10 cellular contexts compared by ENCODE assay signal in the genomic region with DNA sequence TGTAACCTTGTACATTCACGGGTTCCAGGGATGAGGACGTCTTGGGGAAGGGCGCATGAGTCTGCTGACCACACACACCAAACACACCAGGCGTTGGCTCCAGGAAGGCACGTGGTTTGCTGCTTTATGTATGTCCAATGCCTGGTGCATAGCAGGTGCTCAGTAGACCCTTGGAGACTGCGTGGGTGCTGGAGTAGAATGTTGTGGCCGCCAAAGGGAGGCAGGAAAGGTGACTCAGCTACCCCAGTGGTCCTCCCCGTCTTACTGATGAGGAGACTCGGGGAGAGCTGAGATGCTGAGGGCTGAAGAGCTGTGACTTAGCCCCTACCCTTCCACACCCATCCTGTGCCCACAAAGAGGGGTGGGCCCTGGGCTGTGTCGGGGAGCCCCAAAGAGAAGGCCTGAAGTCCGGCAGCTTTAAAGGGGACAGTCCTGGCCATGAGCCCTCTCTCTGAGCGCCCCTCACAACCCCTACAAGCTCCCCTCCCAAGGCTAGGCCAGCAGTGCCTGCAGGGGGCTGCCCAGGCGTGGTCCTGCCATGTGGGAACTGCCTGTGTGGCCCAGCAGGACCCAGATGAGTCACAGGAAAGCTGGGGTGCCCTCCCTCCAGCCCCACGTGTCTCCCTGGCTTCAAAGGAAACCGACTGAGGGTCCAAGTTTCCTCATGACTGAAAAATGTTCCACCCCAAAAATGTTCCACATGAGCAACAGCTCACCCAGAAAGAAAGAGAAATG. TPM values are rescaled to one million over a fixed set of nuclear protein-coding genes. Genes with fewer than 3 reads are reported as not detected.
DNase-seq lines count a peak whose midpoint lies in the region; ATAC-seq, FAIRE-seq and TF ChIP-seq lines count a peak whose summit lies in the region.
"Had no signal": no experiment of that assay in that cellular context is flagged by ENCODE, and none has a peak within 500 bp of the region (broad histone marks: within the 10 kb centered on the region; RNA-seq: fewer than 3 reads in every experiment).

No MANE protein-coding gene starts in this region.

- no peak overlapping the region for H4K91ac ChIP-seq in trophoblast cell (ENCODE audit: low read depth, low read length)

- peaks cover 10% of the 10 kb centered on the region for H3K79me1 ChIP-seq in trophoblast cell (ENCODE audit: low read length)

- H3K4me3 Mint-ChIP-seq in activated naive CD8-positive, alpha-beta T cell: peak overlapping the region; percentile 68
- H3K4me3 Mint-ChIP-seq in neural progenitor cell: no peak overlapping the region
- H3K4me3 Mint-ChIP-seq: naive B cell had no signal

- intact Hi-C loops in left ventricle myocardium inferior (cut with micrococcal nuclease) (no loop called here), Right ventricle myocardium superior (cut with DNase I) (no loop called here)

- H4K8ac ChIP-seq in trophoblast cell (ENCODE audit: low read depth, low read length): no peak overlapping the region

- peaks cover 8% of the 10 kb centered on the region for H3K36me3 Mint-ChIP-seq in activated naive CD8-positive, alpha-beta T cell
- H3K36me3 Mint-ChIP-seq in neural progenitor cell: no peaks in the 10 kb centered on the region

- H3K4me2 ChIP-seq in neural progenitor cell: no peak overlapping the region
- H3K4me2 ChIP-seq in trophoblast cell (ENCODE audit: low read length): no peak overlapping the region

- H3K4ac ChIP-seq in trophoblast cell (ENCODE audit: low read depth, low read length): no peak overlapping the region

- H3K9me3 Mint-ChIP-seq in activated naive CD8-positive, alpha-beta T cell (ENCODE audit: low read depth): no peaks in the 10 kb centered on the region
- no peaks in the 10 kb centered on the region for H3K9me3 Mint-ChIP-seq in neural progenitor cell

- H2BK12ac ChIP-seq in trophoblast cell (ENCODE audit: low read length): no peak overlapping the region

- peak overlapping the region; percentile 100 for H3K27ac Mint-ChIP-seq in activated naive CD8-positive, alpha-beta T cell
- H3K27ac Mint-ChIP-seq in neural progenitor cell: peak overlapping the region; percentile 60
- H3K27ac Mint-ChIP-seq: naive B cell had no signal

- no peak overlapping the region for H2AK5ac ChIP-seq in trophoblast cell (ENCODE audit: low read length)

- H2BK120ac ChIP-seq in trophoblast cell (ENCODE audit: insufficient read depth, low read length, poor library complexity): no peak overlapping the region

- no peak overlapping the region for H4K12ac ChIP-seq in trophoblast cell (ENCODE audit: low read depth, low read length)

- peaks cover 48% of the 10 kb centered on the region for H3K4me1 ChIP-seq in left ventricle myocardium inferior
- H3K4me1 ChIP-seq in neural progenitor cell: peaks cover 7% of the 10 kb centered on the region
- peaks cover 11 to 15% of the 10 kb centered on the region in 2 experiments for H3K4me1 ChIP-seq in trophoblast cell (ENCODE audit: control insufficient read depth in 1 of 2, insufficient read depth in 2 of 2, low read length in 2 of 2)

- no peaks in the 10 kb centered on the region for H4K20me1 ChIP-seq in neural progenitor cell (ENCODE audit: low read depth)

- H3K9me3 ChIP-seq in left ventricle myocardium inferior (replicated peaks) (no peaks in the 10 kb centered on the region), neural progenitor cell (ENCODE audit: low read depth) (no peaks in the 10 kb centered on the region), trophoblast cell (ENCODE audit: insufficient read depth, low read depth, low read length) (no peaks in the 10 kb centered on the region)

- no peak for DNase-seq in left ventricle myocardium inferior
- DNase-seq in Right ventricle myocardium superior: no peak
- no peak for DNase-seq in neural progenitor cell (ENCODE audit: low spot score)
- no peak for DNase-seq in trophoblast cell
- no peak for DNase-seq in NCI-H1092 (lab: John Stamatoyannopoulos, UW)
- DNase-seq in frontal cortex (ENCODE audit: low spot score in 2 of 2): no peak
- DNase-seq in NCI-H187 (lab: John Stamatoyannopoulos, UW): no peak
- DNase-seq: C1 segment of cervical spinal cord, naive B cell had no signal

- H3K18ac ChIP-seq in trophoblast cell (ENCODE audit: low read length): no peak overlapping the region

- H3K14ac ChIP-seq in trophoblast cell (ENCODE audit: low read length): no peak overlapping the region

- H3K9ac ChIP-seq in neural progenitor cell (no peak overlapping the region), trophoblast cell (ENCODE audit: low read length) (no peak overlapping the region)

- H3K23ac ChIP-seq in trophoblast cell (ENCODE audit: low read length): no peak overlapping the region

- H3K27ac ChIP-seq in left ventricle myocardium inferior (replicated peaks) (peak overlapping the region; percentile 80), neural progenitor cell (no peak overlapping the region), trophoblast cell (ENCODE audit: low read depth, low read length) (no peak overlapping the region)

- H3K79me2 ChIP-seq in neural progenitor cell (ENCODE audit: low read depth): no peaks in the 10 kb centered on the region
- no peaks in the 10 kb centered on the region for H3K79me2 ChIP-seq in trophoblast cell (ENCODE audit: control insufficient read depth, insufficient read depth, low read length, poor library complexity)

- H3K4me3 ChIP-seq in left ventricle myocardium inferior: no peak overlapping the region
- H3K4me3 ChIP-seq in neural progenitor cell: no peak overlapping the region
- H3K4me3 ChIP-seq in trophoblast cell (ENCODE audit: low read depth, low read length): no peak overlapping the region

- H3K27me3 ChIP-seq in left ventricle myocardium inferior (ENCODE audit: low read depth) (no peaks in the 10 kb centered on the region), neural progenitor cell (no peaks in the 10 kb centered on the region), trophoblast cell (ENCODE audit: insufficient read depth, low read length) (no peaks in the 10 kb centered on the region)

- H3K27me3 Mint-ChIP-seq in activated naive CD8-positive, alpha-beta T cell: no peaks in the 10 kb centered on the region
- H3K27me3 Mint-ChIP-seq in neural progenitor cell (ENCODE audit: insufficient read depth, low read depth): peaks cover 15% of the 10 kb centered on the region

- peaks cover 65% of the 10 kb centered on the region for H3K4me1 Mint-ChIP-seq in activated naive CD8-positive, alpha-beta T cell (ENCODE audit: low read depth)
- peaks cover 24% of the 10 kb centered on the region for H3K4me1 Mint-ChIP-seq in neural progenitor cell

- no peak for ATAC-seq in Right ventricle myocardium superior (ENCODE audit: poor library complexity)

- no peak overlapping the region for H2BK5ac ChIP-seq in trophoblast cell (ENCODE audit: low read depth, low read length, poor library complexity)

- FAIRE-seq in frontal cortex (lab: Jason Lieb, UNC): no peak

- no CpG with 5 or more reads among the region's 15 CpGs for WGBS in trophoblast cell (ENCODE audit: extremely low coverage, insufficient coverage, insufficient read length)

- TF ChIP-seq CTCF in left ventricle myocardium inferior (IDR thresholded peaks at IDR 0.05; ENCODE audit: borderline replicate concordance): no peak
- no peak for TF ChIP-seq CTCF in neural progenitor cell (IDR thresholded peaks at IDR 0.05)

- no peaks in the 10 kb centered on the region for H3K36me3 ChIP-seq in left ventricle myocardium inferior
- no peaks in the 10 kb centered on the region for H3K36me3 ChIP-seq in neural progenitor cell
- H3K36me3 ChIP-seq in trophoblast cell (ENCODE audit: control insufficient read depth in 1 of 2, insufficient read depth in 2 of 2, low read length in 2 of 2): no peaks in the 10 kb centered on the region

- H3F3A ChIP-seq in neural progenitor cell (ENCODE audit: low read depth): peaks cover 10% of the 10 kb centered on the region

- no peak overlapping the region for H2AFZ ChIP-seq in neural progenitor cell (replicated peaks)
- H2AFZ ChIP-seq in trophoblast cell (ENCODE audit: insufficient read depth, low read length, poor library complexity): no peak overlapping the region

RNA-seq across cellular contexts. Expression of a gene that starts 28.0 kb away (rescaled TPM):
- total RNA-seq in left ventricle myocardium inferior (26.3 TPM), Right ventricle myocardium superior (26.9 TPM), neural progenitor cell (ENCODE audit: low replicate concordance) (31.3 and 35.6 TPM in 2 replicates), frontal cortex (7.7 TPM)
- polyA plus RNA-seq in trophoblast cell (2013): 11.2 and 11.8 TPM in 2 replicates
